Comparison of ENCODE assay signal across 1 cellular context in genomic region chr10:5446390-5446926, GRCh38.
TF ChIP-seq lines count a peak whose summit lies in the region.

No MANE protein-coding gene starts in this region.

TF ChIP-seq in HepG2, 621 proteins besides CTCF, POLR2A, EP300 and RAD21 (continued from another document and continues in another):
- peak; percentile 89; the same call in 1 of the 2 replicates for TF ChIP-seq ZNF788 (CRISPR knock-in tag; IDR thresholded peaks at IDR 0.05; ENCODE audit: borderline replicate concordance)
- TF ChIP-seq FOXP4 (CRISPR knock-in tag; IDR thresholded peaks at IDR 0.05) = peak; percentile 57; the same call in 1 of the 2 replicates
- TF ChIP-seq ZNF207 (IDR thresholded peaks at IDR 0.05; ENCODE audit: borderline replicate concordance) = no peak
- no peak for TF ChIP-seq NFE2 (CRISPR knock-in tag; IDR thresholded peaks at IDR 0.05)
- TF ChIP-seq TFE3 (CRISPR knock-in tag; IDR thresholded peaks at IDR 0.05) = peak; percentile 93
- TF ChIP-seq TCF12 (IDR thresholded peaks at IDR 0.05) = no peak
- TF ChIP-seq TCF12 (CRISPR knock-in tag; IDR thresholded peaks at IDR 0.05) = peak; percentile 37; the same call in 1 of the 2 replicates
- TF ChIP-seq PHF21A (CRISPR knock-in tag; IDR thresholded peaks at IDR 0.05) = peak; percentile 20; the same call in 1 of the 2 replicates
- TF ChIP-seq STAG1 (CRISPR knock-in tag; IDR thresholded peaks at IDR 0.05) = peak; percentile 67
- TF ChIP-seq CENPX (CRISPR knock-in tag; IDR thresholded peaks at IDR 0.05) = no peak
- TF ChIP-seq SUZ12 (IDR thresholded peaks at IDR 0.05; ENCODE audit: low read depth, low read length) = no peak
- no peak for TF ChIP-seq NONO (IDR thresholded peaks at IDR 0.05)
- TF ChIP-seq NONO (CRISPR knock-in tag; conservative IDR thresholded peaks at IDR 0.05) = peak; percentile 77
- no peak for TF ChIP-seq TRIM22 (IDR thresholded peaks at IDR 0.05)
- no peak for TF ChIP-seq PBX2 (CRISPR knock-in tag; IDR thresholded peaks at IDR 0.05)
- TF ChIP-seq GPBP1L1 (CRISPR knock-in tag; IDR thresholded peaks at IDR 0.05) = no peak
- TF ChIP-seq GTF3A (CRISPR knock-in tag; conservative IDR thresholded peaks at IDR 0.05) = no peak
- peak; percentile 78 for TF ChIP-seq ZNF263 (CRISPR knock-in tag; IDR thresholded peaks at IDR 0.05)
- TF ChIP-seq ZNF407 (CRISPR knock-in tag; IDR thresholded peaks at IDR 0.05; ENCODE audit: not compliant biosample characterization) = peak; percentile 58
- TF ChIP-seq FLYWCH1 (CRISPR knock-in tag; IDR thresholded peaks at IDR 0.05) = no peak
- TF ChIP-seq TFDP2 (CRISPR knock-in tag; IDR thresholded peaks at IDR 0.05) = peak; percentile 72
- peak; percentile 74; the same call in 1 of the 2 replicates for TF ChIP-seq ZNF775 (CRISPR knock-in tag; IDR thresholded peaks at IDR 0.05; ENCODE audit: borderline replicate concordance)
- TF ChIP-seq ZNF441 (CRISPR knock-in tag; IDR thresholded peaks at IDR 0.05; ENCODE audit: borderline replicate concordance) = peak; percentile 90
- TF ChIP-seq GLI4 (CRISPR knock-in tag; IDR thresholded peaks at IDR 0.05; ENCODE audit: borderline replicate concordance) = no peak; the same call in 1 of the 2 replicates
- no peak for TF ChIP-seq ZNF652 (CRISPR knock-in tag; IDR thresholded peaks at IDR 0.05; ENCODE audit: borderline replicate concordance, low read depth)
- no peak; the same call in 1 of the 2 replicates for TF ChIP-seq LBX2 (CRISPR knock-in tag; IDR thresholded peaks at IDR 0.05; ENCODE audit: borderline replicate concordance)
- 0 out of 2 replicates have a peak, but pooled peaks have one; percentile 26 for TF ChIP-seq ZNF253 (CRISPR knock-in tag; IDR thresholded peaks at IDR 0.05; ENCODE audit: borderline replicate concordance)
- TF ChIP-seq ZSCAN25 (CRISPR knock-in tag; IDR thresholded peaks at IDR 0.05) = no peak; the same call in 1 of the 2 replicates
- TF ChIP-seq ZNF382 (CRISPR knock-in tag; IDR thresholded peaks at IDR 0.05; ENCODE audit: borderline replicate concordance) = no peak
- peak; percentile 72; the same call in 1 of the 2 replicates for TF ChIP-seq ZNF335 (CRISPR knock-in tag; IDR thresholded peaks at IDR 0.05)
- peak; percentile 96 for TF ChIP-seq HOXA5 (CRISPR knock-in tag; IDR thresholded peaks at IDR 0.05)
- TF ChIP-seq BCLAF1 (IDR thresholded peaks at IDR 0.05) = no peak
- TF ChIP-seq TBP (CRISPR knock-in tag; IDR thresholded peaks at IDR 0.05) = no peak
- TF ChIP-seq EEA1 (CRISPR knock-in tag; IDR thresholded peaks at IDR 0.05; ENCODE audit: borderline replicate concordance) = peak; percentile 72; the same call in 1 of the 2 replicates
- no peak for TF ChIP-seq MAF1 (CRISPR knock-in tag; IDR thresholded peaks at IDR 0.05; ENCODE audit: borderline replicate concordance)
- TF ChIP-seq CEBPB (IDR thresholded peaks at IDR 0.05; ENCODE audit: borderline replicate concordance, low read depth, low read length) = no peak
- no peak for TF ChIP-seq KDM6A (CRISPR knock-in tag; IDR thresholded peaks at IDR 0.05; ENCODE audit: low read depth)
- TF ChIP-seq NCOR1 (IDR thresholded peaks at IDR 0.05; ENCODE audit: borderline replicate concordance, low read length) = no peak
- no peak for TF ChIP-seq PREB (CRISPR knock-in tag; IDR thresholded peaks at IDR 0.05)
- no peak for TF ChIP-seq RFX5 (IDR thresholded peaks at IDR 0.05; ENCODE audit: low read depth, low read length)
